19 cellular contexts compared by ENCODE assay signal in genomic region chr5:161541-162110, GRCh38. TPM values are rescaled to one million over a fixed set of nuclear protein-coding genes. Genes with fewer than 3 reads are reported as not detected.
DNase-seq lines count a peak whose midpoint lies in the region; ATAC-seq and TF ChIP-seq lines count a peak whose summit lies in the region.
"Had no signal": no experiment of that assay in that cellular context is flagged by ENCODE, and none has a peak within 500 bp of the region (broad histone marks: within the 10 kb centered on the region; RNA-seq: fewer than 3 reads in every experiment).

No MANE protein-coding gene starts in this region.

- no peaks in the 10 kb centered on the region for H3K27me3 ChIP-seq in SJCRH30
- no peaks in the 10 kb centered on the region for H3K27me3 ChIP-seq in neuronal stem cell (ENCODE audit: control insufficient read depth in 3 of 3, insufficient read depth in 3 of 3, low read depth in 1 of 3, low read length in 3 of 3)
- H3K27me3 ChIP-seq in upper lobe of right lung, result no peaks in the 10 kb centered on the region
- no peaks in the 10 kb centered on the region for H3K27me3 ChIP-seq in testis

- ATAC-seq in left cardiac atrium, result no peak
- no peak for ATAC-seq in Right ventricle myocardium inferior
- ATAC-seq in upper lobe of right lung, result no peak
- ATAC-seq: K562 had no signal

- no peaks in the 10 kb centered on the region for H3K79me1 ChIP-seq in neuronal stem cell (ENCODE audit: low read depth, low read length)

- H4K8ac ChIP-seq in neuronal stem cell (ENCODE audit: low read depth, low read length), result no peak overlapping the region

- H3K4ac ChIP-seq in neuronal stem cell (ENCODE audit: low read length), result no peak overlapping the region

- no peak overlapping the region for H2BK5ac ChIP-seq in neuronal stem cell (ENCODE audit: low read length)

- H3K4me2 ChIP-seq in neuronal stem cell (ENCODE audit: insufficient read depth, low read length, poor library complexity, severe bottlenecking), result no peak overlapping the region
- H3K4me2 ChIP-seq: SK-N-SH had no signal

- H3K4me3 ChIP-seq in SJCRH30 (no peak overlapping the region), neuronal stem cell (ENCODE audit: low read length in 2 of 2) (no peak overlapping the region), upper lobe of right lung (no peak overlapping the region), testis (no peak overlapping the region)
- H3K4me3 ChIP-seq: HAP-1, K562 had no signal

- no peak overlapping the region for H2AK5ac ChIP-seq in neuronal stem cell (ENCODE audit: low read depth, low read length)

- H3K9ac ChIP-seq in neuronal stem cell (ENCODE audit: low read depth, low read length, poor library complexity), result no peak overlapping the region
- H3K9ac ChIP-seq: SK-N-SH had no signal

- H3K18ac ChIP-seq in neuronal stem cell (ENCODE audit: low read length), result peak overlapping the region; percentile 32

- no peak overlapping the region for H4K91ac ChIP-seq in neuronal stem cell (ENCODE audit: low read depth, low read length, poor library complexity)

- intact Hi-C loops in left cardiac atrium (cut with DNase I), result no loop called here
- intact Hi-C loops in Right ventricle myocardium inferior (cut with DNase I), result no loop called here
- intact Hi-C loops in upper lobe of right lung (cut with DNase I), result no loop called here
- intact Hi-C loops in testis (cut with DNase I; ENCODE audit: low total_unique reads), result no loop called here

- TF ChIP-seq CTCF in upper lobe of right lung (IDR thresholded peaks at IDR 0.05) (no peak), testis (IDR thresholded peaks at IDR 0.05) (no peak)

- H3K27ac ChIP-seq in SJCRH30 (peak overlapping the region; percentile 73), neuronal stem cell (replicated peaks; ENCODE audit: low read length) (no peak overlapping the region), upper lobe of right lung (no peak overlapping the region), testis (no peak overlapping the region)

- H3K9me3 ChIP-seq in SJCRH30 (replicated peaks) (no peaks in the 10 kb centered on the region), neuronal stem cell (replicated peaks in 1 of 2; ENCODE audit: control insufficient read depth in 2 of 2, insufficient read depth in 1 of 2, low read depth in 1 of 2, low read length in 2 of 2) (peaks cover 0 to 3% of the 10 kb centered on the region in 2 donors), upper lobe of right lung (no peaks in the 10 kb centered on the region), testis (no peaks in the 10 kb centered on the region)
- H3K9me3 ChIP-seq: HAP-1, SK-N-SH had no signal

- no peak overlapping the region for H2AFZ ChIP-seq in neuronal stem cell (ENCODE audit: low read length)

- no CpG with 5 or more reads among the region's 25 CpGs for WGBS in neuronal stem cell (ENCODE audit: extremely low coverage in 2 of 2, insufficient read length in 2 of 2, insufficient replicate concordance in 1 of 2), 2 donors
- 89 to 95% methylated on average over 21 to 25 of the region's 25 CpGs for WGBS in testis, 2 donors

- H2BK12ac ChIP-seq in neuronal stem cell (ENCODE audit: low read length), result no peak overlapping the region

- H2BK120ac ChIP-seq in neuronal stem cell (ENCODE audit: low read depth, low read length), result no peak overlapping the region

- H3K23ac ChIP-seq in neuronal stem cell (ENCODE audit: low read depth, low read length, poor library complexity), result peak overlapping the region; percentile 2

- peak; percentile 10 for DNase-seq in left cardiac atrium
- no peak for DNase-seq in Right ventricle myocardium inferior (ENCODE audit: missing footprints)
- no peak for DNase-seq in SJCRH30
- DNase-seq in neuronal stem cell (ENCODE audit: low spot score), result no peak
- DNase-seq in upper lobe of right lung, result peak; percentile 56
- no peak for DNase-seq in NCI-H1417 treated with DMSO at 0.1 percent for 48 hours (lab: John Stamatoyannopoulos, UW)
- no peak for DNase-seq in superior temporal gyrus (ENCODE audit: extremely low spot score)
- DNase-seq in testis, result no peak
- DNase-seq: COR-L47, DMS153, MV-4-11, NCI-H1436, NCI-H2081, NCI-H524, Right ventricle myocardium superior, SK-N-SH had no signal

- peaks cover 33% of the 10 kb centered on the region for H3K4me1 ChIP-seq in SJCRH30
- no peaks in the 10 kb centered on the region for H3K4me1 ChIP-seq in neuronal stem cell (ENCODE audit: control insufficient read depth in 2 of 2, insufficient read depth in 1 of 2, low read depth in 1 of 2, low read length in 2 of 2)
- H3K4me1 ChIP-seq in upper lobe of right lung, result no peaks in the 10 kb centered on the region
- H3K4me1 ChIP-seq in testis, result no peaks in the 10 kb centered on the region
- H3K4me1 ChIP-seq: HAP-1 had no signal

- H3K14ac ChIP-seq in neuronal stem cell (ENCODE audit: low read length), result no peak overlapping the region

- H3K36me3 ChIP-seq in SJCRH30, result no peaks in the 10 kb centered on the region
- H3K36me3 ChIP-seq in neuronal stem cell (replicated peaks in 1 of 2; ENCODE audit: control insufficient read depth in 2 of 2, insufficient read depth in 2 of 2, low read length in 2 of 2), result peaks cover 17 to 46% of the 10 kb centered on the region in 2 donors
- H3K36me3 ChIP-seq in upper lobe of right lung, result no peaks in the 10 kb centered on the region
- H3K36me3 ChIP-seq in testis (ENCODE audit: low read depth, missing control alignments), result no peaks in the 10 kb centered on the region

- no peak overlapping the region for H2BK15ac ChIP-seq in neuronal stem cell (ENCODE audit: low read length)

- no peak for TF ChIP-seq POLR2A in testis (IDR thresholded peaks at IDR 0.05)

RNA-seq across cellular contexts. Expression of gene LRRC14B, which starts 29.7 kb away (rescaled TPM):
- 10 to 100 TPM; 16.5 to 35.9 TPM for total RNA-seq in left cardiac atrium
- 74.9 TPM for total RNA-seq in Right ventricle myocardium inferior
- not detected in 2 replicates for total RNA-seq in SJCRH30 (2014; rRNA removed; shearing (Covaris generic))
- 0.03 TPM for polyA plus RNA-seq in neuronal stem cell (2013, experiment 1 of 2)
- polyA plus RNA-seq in neuronal stem cell (2013, experiment 2 of 2), result not detected
- total RNA-seq in upper lobe of right lung, result not detected
- under 1 TPM; 0.93 to 0.94 TPM for total RNA-seq in testis
- 0.33 TPM for polyA plus RNA-seq in testis (ENCODE audit: insufficient read depth, low read depth, low replicate concordance)
- total RNA-seq: A673, K562 had no signal
- polyA plus RNA-seq: K562, SK-N-SH had no signal

RNA-seq across cellular contexts. Expression of gene CCDC127, which starts 56.3 kb away (rescaled TPM):
- 1 to 10 TPM; 7.8 to 9.6 TPM for total RNA-seq in left cardiac atrium
- total RNA-seq in Right ventricle myocardium inferior, result 9.4 TPM
- 2.4 and 2.5 TPM in 2 replicates for total RNA-seq in SJCRH30 (2014; rRNA removed; shearing (Covaris generic))
- polyA plus RNA-seq in neuronal stem cell (2013, experiment 1 of 2), result 5.2 TPM
- 5.1 TPM for polyA plus RNA-seq in neuronal stem cell (2013, experiment 2 of 2)
- total RNA-seq in upper lobe of right lung, result 5.5 TPM
- 1 to 10 TPM; 6.6 to 6.7 TPM for total RNA-seq in testis
- 6.9 TPM for polyA plus RNA-seq in testis (ENCODE audit: insufficient read depth, low read depth, low replicate concordance)

RNA-seq across cellular contexts. Expression of gene SDHA, which starts 56.5 kb away (rescaled TPM):
- 100 to 1,000 TPM; 395 to 449 TPM for total RNA-seq in left cardiac atrium
- 811 TPM for total RNA-seq in Right ventricle myocardium inferior
- total RNA-seq in SJCRH30 (2014; rRNA removed; shearing (Covaris generic)), result 43.2 and 46.1 TPM in 2 replicates
- polyA plus RNA-seq in neuronal stem cell (2013, experiment 1 of 2), result 60.5 TPM
- polyA plus RNA-seq in neuronal stem cell (2013, experiment 2 of 2), result 67.5 TPM
- 94.0 TPM for total RNA-seq in upper lobe of right lung
- total RNA-seq in testis, result 100 to 1,000 TPM in 1 of 2 donors, 10 to 100 TPM in 1; 96.9 to 107 TPM
- polyA plus RNA-seq in testis (ENCODE audit: insufficient read depth, low read depth, low replicate concordance), result 195 TPM

Comparison
In these comparisons a context has a peak if more than half of its experiments do, and no peak if none do; other contexts are left out.
1. DNase-seq: peak in left cardiac atrium (single experiment) and upper lobe of right lung (single experiment); none in Right ventricle myocardium inferior (single experiment), SJCRH30 (0 of 2), neuronal stem cell (single experiment), NCI-H1417 treated with DMSO at 0.1 percent for 48 hours (single experiment), superior temporal gyrus (single experiment) and testis (single experiment).
2. RNA of gene LRRC14B, which starts 29.7 kb away (total RNA-seq): 74.9 TPM in Right ventricle myocardium inferior (single experiment) and 16.5 to 35.9 TPM in left cardiac atrium; 0.93 to 0.94 TPM in testis, not detected in upper lobe of right lung (single experiment) and not detected in SJCRH30; every median in the first group is over 4 times any median in the second.